Comparison of ENCODE assay signal across 9 cellular contexts in genomic region chr2:19349911-19350677, GRCh38. TPM values are rescaled to one million over a fixed set of nuclear protein-coding genes. Genes with fewer than 3 reads are reported as not detected.
DNase-seq lines count a peak whose midpoint lies in the region; ATAC-seq and TF ChIP-seq lines count a peak whose summit lies in the region.
"Had no signal": no experiment of that assay in that cellular context is flagged by ENCODE, and none has a peak within 500 bp of the region (broad histone marks: within the 10 kb centered on the region; RNA-seq: fewer than 3 reads in every experiment).

No MANE protein-coding gene starts in this region.

- peak overlapping the region; percentile 48 for H3K4me3 Mint-ChIP-seq in endodermal cell

- H3K9ac ChIP-seq in endodermal cell (ENCODE audit: extremely low read depth, low read length, poor library complexity, severe bottlenecking) = no peak overlapping the region

- peaks cover 76% of the 10 kb centered on the region for H3K27me3 ChIP-seq in endodermal cell (ENCODE audit: control insufficient read depth, insufficient read depth, low read length, poor library complexity, severe bottlenecking)
- H3K27me3 ChIP-seq in tibial nerve = peaks cover 0 to 59% of the 10 kb centered on the region in 2 donors

- peak; percentile 27 for DNase-seq in activated gamma-delta T cell (lab: John Stamatoyannopoulos, UW)
- no peak for DNase-seq in activated gamma-delta T cell treated with Interleukin-2 at 50 U/mL for 16 hours
- peak; percentile 95 for DNase-seq in endodermal cell
- DNase-seq in mucosa of descending colon = peak; percentile 65 to 81 (median 78)
- no peak for DNase-seq in tibial nerve (ENCODE audit: low spot score in 2 of 2)

- 22 to 50% methylated on average over 16 to 47 of the region's 47 CpGs for WGBS in endodermal cell (ENCODE audit: insufficient coverage in 1 of 2, insufficient read length in 1 of 2), 2 experiments
- 28 to 63% methylated on average over 14 to 42 of the region's 47 CpGs for WGBS in tibial nerve, 2 donors

- intact Hi-C loops in mucosa of descending colon (cut with DNase I, micrococcal nuclease) = loop anchor here in 1 of 2 donors (5.0 to 10.0 kb wide), 3 partner anchors 365 to 835 kb away; no protein-coding TSS in a partner anchor

- TF ChIP-seq CTCF in WI38 (IDR thresholded peaks at IDR 0.05; ENCODE audit: low read depth, low read length) = peak; percentile 58
- peak; percentile 98 for TF ChIP-seq CTCF in endodermal cell (conservative IDR thresholded peaks at IDR 0.05)
- TF ChIP-seq CTCF in mucosa of descending colon (IDR thresholded peaks at IDR 0.05) = peak; percentile 76
- peak; percentile 55 to 81 (median 59) for TF ChIP-seq CTCF in tibial nerve (IDR thresholded peaks at IDR 0.05)

- H3K27me3 Mint-ChIP-seq in endodermal cell (ENCODE audit: insufficient read depth) = peaks cover 79% of the 10 kb centered on the region

- H3K36me3 ChIP-seq in endodermal cell (ENCODE audit: control insufficient read depth, insufficient read depth, low read length) (no peaks in the 10 kb centered on the region), mucosa of descending colon (ENCODE audit: low read depth) (no peaks in the 10 kb centered on the region), tibial nerve (no peaks in the 10 kb centered on the region)

- H3K36me3 Mint-ChIP-seq in endodermal cell (ENCODE audit: low read depth) = no peaks in the 10 kb centered on the region
- H3K36me3 Mint-ChIP-seq: activated naive CD4-positive, alpha-beta T cell treated with anti-CD3 and anti-CD28 coated beads, Interleukin-2, amount 50 U/mL, for 24 hours had no signal

- H3K4me3 ChIP-seq in WI38 (ENCODE audit: low read depth, low read length) (no peak overlapping the region), endodermal cell (ENCODE audit: low read length) (peak overlapping the region; percentile 66), mucosa of descending colon (no peak overlapping the region), tibial nerve (peak overlapping the region in 2 of 4 donors; percentile 13 to 41)

- peak; percentile 57 for ATAC-seq in mucosa of descending colon
- no peak for ATAC-seq in GM21717 (IDR thresholded peaks at IDR 0.05; ENCODE audit: unreplicated experiment)
- ATAC-seq in GM21528 (IDR thresholded peaks at IDR 0.05; ENCODE audit: low FRiP score, unreplicated experiment) = no peak

- peaks cover 8% of the 10 kb centered on the region for H3K4me1 Mint-ChIP-seq in endodermal cell

- H3K27ac ChIP-seq in endodermal cell (ENCODE audit: low read depth, low read length) = no peak overlapping the region
- H3K27ac ChIP-seq in tibial nerve = no peak overlapping the region

- no peak for TF ChIP-seq POLR2A in tibial nerve (IDR thresholded peaks at IDR 0.05)

- H3K9me3 Mint-ChIP-seq in endodermal cell = no peaks in the 10 kb centered on the region
- H3K9me3 Mint-ChIP-seq: activated naive CD4-positive, alpha-beta T cell treated with anti-CD3 and anti-CD28 coated beads, Interleukin-2, amount 50 U/mL, for 24 hours had no signal

- TF ChIP-seq EP300 in tibial nerve (IDR thresholded peaks at IDR 0.05) = no peak

- no peaks in the 10 kb centered on the region for H3K9me3 ChIP-seq in endodermal cell (ENCODE audit: control insufficient read depth, low read length)
- H3K9me3 ChIP-seq in mucosa of descending colon = no peaks in the 10 kb centered on the region
- no peaks in the 10 kb centered on the region for H3K9me3 ChIP-seq in tibial nerve

- no peak overlapping the region for H3K27ac Mint-ChIP-seq in endodermal cell
- H3K27ac Mint-ChIP-seq: activated naive CD4-positive, alpha-beta T cell treated with anti-CD3 and anti-CD28 coated beads, Interleukin-2, amount 50 U/mL, for 24 hours had no signal

- peaks cover 3% of the 10 kb centered on the region for H3K4me1 ChIP-seq in endodermal cell (ENCODE audit: control insufficient read depth, insufficient read depth, low read length)
- peaks cover 16% of the 10 kb centered on the region for H3K4me1 ChIP-seq in mucosa of descending colon (ENCODE audit: low read depth)
- peaks cover 0 to 37% (median 17%) of the 10 kb centered on the region in 4 donors for H3K4me1 ChIP-seq in tibial nerve

RNA-seq across cellular contexts. Expression of gene OSR1, which starts 8.3 kb away (rescaled TPM):
- not detected for total RNA-seq in endodermal cell
- 0.82 TPM for polyA plus RNA-seq in endodermal cell (2013, experiment 1 of 2)
- 0.46 TPM for polyA plus RNA-seq in endodermal cell (2013, experiment 2 of 2)
- 10 to 100 TPM in 1 of 3 donors, 1 to 10 TPM in 1, under 1 TPM in 1; 0.69 to 15.8 (median 8.1) TPM for total RNA-seq in mucosa of descending colon
- total RNA-seq in tibial nerve = 10 to 100 TPM in 3 of 4 donors, 1 to 10 TPM in 1; 8.5 to 22.7 (median 17.9) TPM

Comparison
In these comparisons a context has a peak if more than half of its experiments do, and no peak if none do; other contexts are left out.
1. DNase-seq: peak in activated gamma-delta T cell (single experiment), endodermal cell (single experiment) and mucosa of descending colon (3 of 3); none in activated gamma-delta T cell treated with Interleukin-2 at 50 U/mL for 16 hours (single experiment) and tibial nerve (0 of 2).
2. Peak in every context shown above with its lines, with median percentiles within 50 percentile points of each other: CTCF ChIP-seq.